26 cellular contexts compared by ENCODE assay signal in the genomic region with DNA sequence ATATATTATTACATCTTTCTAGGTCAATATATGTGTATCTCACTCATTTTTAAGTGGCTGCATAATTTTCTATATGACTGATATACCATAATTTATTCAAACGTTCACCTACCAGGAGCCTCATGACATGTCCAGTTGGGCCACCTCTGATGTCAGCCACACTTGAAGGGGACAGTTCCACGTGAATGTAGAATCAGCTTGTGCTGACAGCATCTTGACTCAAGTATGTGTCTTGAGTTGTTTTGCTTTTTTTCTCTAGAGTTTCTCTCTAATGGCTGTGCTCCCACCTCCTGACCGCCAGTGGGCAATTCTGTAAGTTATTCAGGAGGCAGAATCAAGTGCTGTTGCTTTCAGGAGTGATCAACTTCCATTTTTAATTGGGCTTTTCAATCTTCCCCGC.
"Had no signal": no experiment of that assay in that cellular context is flagged by ENCODE, and none has a peak within 500 bp of the region (broad histone marks: within the 10 kb centered on the region; RNA-seq: fewer than 3 reads in every experiment).

No MANE protein-coding gene starts in this region.

- H3K4me3 ChIP-seq: body of pancreas, esophagus muscularis mucosa, heart left ventricle, right atrium auricular region, suprapubic skin, tibial nerve had no signal

- H3K27me3 ChIP-seq: body of pancreas, esophagus muscularis mucosa, foreskin keratinocyte, heart left ventricle, right atrium auricular region, suprapubic skin, tibial nerve had no signal

- H3K36me3 ChIP-seq: esophagus muscularis mucosa, heart left ventricle, right atrium auricular region, suprapubic skin, tibial nerve had no signal

- H3K27ac ChIP-seq: body of pancreas, esophagus muscularis mucosa, foreskin keratinocyte, heart left ventricle, right atrium auricular region, suprapubic skin, tibial nerve had no signal

- ATAC-seq: activated CD8-positive, alpha-beta memory T cell treated with anti-CD3 and anti-CD28 coated beads, Interleukin-2, amount 10 ng/mL, durations not matched to agents 7 days and 5 days; activated CD8-positive, alpha-beta T cell treated with anti-CD3 and anti-CD28 coated beads, Interleukin-2, amount 10 ng/mL, durations not matched to agents 7 days and 5 days; body of pancreas; foreskin keratinocyte; heart left ventricle; left colon; natural killer cell; WTC11 had no signal

- DNase-seq: activated CD4-positive, alpha-beta T cell treated with anti-CD3 and anti-CD28 coated beads for 1 hour; activated CD8-positive, alpha-beta memory T cell treated with anti-CD3 and anti-CD28 coated beads, Interleukin-2, amount 10 ng/mL, durations not matched to agents 7 days and 5 days; activated CD8-positive, alpha-beta T cell treated with anti-CD3 and anti-CD28 coated beads, Interleukin-2, amount 10 ng/mL, durations not matched to agents 7 days and 5 days; activated effector memory CD4-positive, alpha-beta T cell treated with Interleukin-2 at 50 U/mL for 16 hours; activated naive CD4-positive, alpha-beta T cell treated with Interleukin-2 at 50 U/mL for 16 hours; activated T-cell treated with anti-CD3 and anti-CD28 coated beads, Interleukin-2, amount 50 U/mL, for 48 hours; anterior cingulate cortex; body of pancreas; cerebellar nuclear complex; foreskin keratinocyte; heart left ventricle; hypothalamus; immature natural killer cell; kidney; left colon; mammary epithelial cell; natural killer cell; stimulated activated CD4-positive, alpha-beta T cell treated with anti-CD3 and anti-CD28 coated beads, Interleukin-15, amount 100 ng/mL, for 24 hours; stimulated activated CD4-positive, alpha-beta T cell treated with anti-CD3 and anti-CD28 coated beads, Interleukin-2, amount 100 ng/mL, for 24 hours; stimulated activated naive CD4-positive, alpha-beta T cell; T-helper 2 cell had no signal

- H3K4me1 ChIP-seq: body of pancreas, foreskin keratinocyte, suprapubic skin had no signal

- H3K9me3 ChIP-seq: body of pancreas, esophagus muscularis mucosa, heart left ventricle, right atrium auricular region, suprapubic skin, tibial nerve had no signal
